In the genomic region with DNA sequence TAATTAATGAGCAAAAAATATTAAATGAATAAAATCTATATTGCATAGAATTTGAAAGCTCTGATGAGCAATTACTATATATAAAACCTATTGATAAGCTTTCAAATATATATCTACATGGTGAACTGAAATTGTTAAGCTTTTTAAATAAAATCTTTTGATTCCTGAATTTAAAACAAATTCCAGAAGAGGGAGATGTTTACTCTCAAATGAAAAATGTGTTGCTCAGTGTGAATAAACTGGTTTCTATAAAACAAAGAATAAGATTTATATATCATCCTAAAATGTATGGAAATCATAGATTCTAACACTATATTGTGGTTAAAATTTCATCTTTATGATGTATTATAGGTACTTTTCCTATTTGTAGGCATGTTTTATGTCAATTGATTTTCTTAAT, we compare ENCODE assay signal across 13 cellular contexts.
DNase-seq lines count a peak whose midpoint lies in the region; ATAC-seq and TF ChIP-seq lines count a peak whose summit lies in the region.
"Had no signal": no experiment of that assay in that cellular context is flagged by ENCODE, and none has a peak within 500 bp of the region (broad histone marks: within the 10 kb centered on the region; RNA-seq: fewer than 3 reads in every experiment).

No MANE protein-coding gene starts in this region.

- DNase-seq in COR-L47 (lab: John Stamatoyannopoulos, UW), result peak; percentile 19
- no peak for DNase-seq in MM.1S
- DNase-seq in astrocyte of the spinal cord (ENCODE audit: low read depth, low spot score), result peak; percentile 22
- no peak for DNase-seq in lower lobe of right lung
- no peak for DNase-seq in CD4-positive, alpha-beta memory T cell
- DNase-seq in nucleus accumbens (lab: John Stamatoyannopoulos, UW), result no peak
- no peak for DNase-seq in activated CD4-positive, CD25-positive, alpha-beta regulatory T cell treated with anti-CD3 and anti-CD28 coated beads, Interleukin-2, amount 50 U/mL, for 72 hours
- DNase-seq: activated CD4-positive, alpha-beta T cell treated with anti-CD3 and anti-CD28 coated beads for 1 hour; amygdala; C1 segment of cervical spinal cord; left colon; NCI-H1436 had no signal

- CTCF ChIA-PET in CD4-positive, alpha-beta memory T cell (lab: Charles Lee; ENCODE audit: partially characterized antibody), result no interaction called here

- H3K27ac Mint-ChIP-seq in CD4-positive, alpha-beta memory T cell, result no peak overlapping the region

- TF ChIP-seq CTCF in MM.1S (IDR thresholded peaks at IDR 0.05; ENCODE audit: low read length) (peak; percentile 12; the same call in 1 of the 2 replicates), astrocyte of the spinal cord (IDR thresholded peaks at IDR 0.05; ENCODE audit: low read depth, low read length) (no peak), lower lobe of right lung (IDR thresholded peaks at IDR 0.05) (peak; percentile 9)

- no peaks in the 10 kb centered on the region for H3K9me2 ChIP-seq in MM.1S (replicated peaks; ENCODE audit: insufficient read depth, low read length)

- in situ Hi-C loops in astrocyte of the spinal cord (cut with HindIII; ENCODE audit: low sequenced_read_pairs), result no loop called here

- peaks cover 0 to 5% (median 2%) of the 10 kb centered on the region in 8 donors for H3K9me3 Mint-ChIP-seq in CD4-positive, alpha-beta memory T cell

- H3K4me3 ChIP-seq in MM.1S (ENCODE audit: low read length) (no peak overlapping the region), astrocyte of the spinal cord (ENCODE audit: low read depth, low read length) (no peak overlapping the region), lower lobe of right lung (no peak overlapping the region)
- no peak overlapping the region for H3K4me3 ChIP-seq in CD4-positive, alpha-beta memory T cell (ENCODE audit: low read length in 2 of 2)

- H3K4me2 ChIP-seq in MM.1S (ENCODE audit: low read depth, low read length), result no peak overlapping the region

- no peak overlapping the region for H3K27ac ChIP-seq in MM.1S (ENCODE audit: low read length)
- no peak overlapping the region for H3K27ac ChIP-seq in lower lobe of right lung
- H3K27ac ChIP-seq in CD4-positive, alpha-beta memory T cell (ENCODE audit: low read depth, low read length), result no peak overlapping the region

- no peaks in the 10 kb centered on the region for H3K36me3 ChIP-seq in MM.1S (replicated peaks; ENCODE audit: insufficient read depth, low read length)
- no peaks in the 10 kb centered on the region for H3K36me3 ChIP-seq in lower lobe of right lung
- no peaks in the 10 kb centered on the region for H3K36me3 ChIP-seq in CD4-positive, alpha-beta memory T cell (ENCODE audit: insufficient read depth, low read length)

- intact Hi-C loops in lower lobe of right lung (cut with DNase I), result no loop called here
- intact Hi-C loops in CD4-positive, alpha-beta memory T cell (cut with micrococcal nuclease), result no loop called here

- H3K9ac ChIP-seq in MM.1S (ENCODE audit: low read length), result no peak overlapping the region

- no peaks in the 10 kb centered on the region for H3F3A ChIP-seq in MM.1S (ENCODE audit: insufficient read depth, low read length)

- ATAC-seq in lower lobe of right lung (no peak), GM18873 (IDR thresholded peaks at IDR 0.05; ENCODE audit: low FRiP score, unreplicated experiment) (no peak)
- ATAC-seq: left colon had no signal

- no peaks in the 10 kb centered on the region for H3K27me3 ChIP-seq in MM.1S (replicated peaks; ENCODE audit: insufficient read depth, low read length)
- H3K27me3 ChIP-seq in lower lobe of right lung (ENCODE audit: low read depth), result no peaks in the 10 kb centered on the region
- no peaks in the 10 kb centered on the region for H3K27me3 ChIP-seq in CD4-positive, alpha-beta memory T cell (ENCODE audit: insufficient read depth, low read length)

- H4K20me1 ChIP-seq in MM.1S (ENCODE audit: insufficient read depth, low read length), result no peaks in the 10 kb centered on the region

- POLR2A ChIA-PET in CD4-positive, alpha-beta memory T cell (lab: Charles Lee; ENCODE audit: partially characterized antibody), result no interaction called here

- H3K79me2 ChIP-seq in MM.1S (ENCODE audit: low read length), result no peaks in the 10 kb centered on the region

- no peak overlapping the region for H2AFZ ChIP-seq in MM.1S (ENCODE audit: low read length)

- no peak overlapping the region for H3K4me3 Mint-ChIP-seq in CD4-positive, alpha-beta memory T cell

- H3K27me3 Mint-ChIP-seq in CD4-positive, alpha-beta memory T cell, result no peaks in the 10 kb centered on the region

- H3K9me3 ChIP-seq in MM.1S (replicated peaks; ENCODE audit: insufficient read depth, low read length) (no peaks in the 10 kb centered on the region), lower lobe of right lung (no peaks in the 10 kb centered on the region)
- H3K9me3 ChIP-seq in CD4-positive, alpha-beta memory T cell (ENCODE audit: control insufficient read depth in 1 of 2, low read length in 2 of 2), result no peaks in the 10 kb centered on the region

- no peaks in the 10 kb centered on the region for H3K4me1 ChIP-seq in MM.1S (ENCODE audit: low read length)
- no peaks in the 10 kb centered on the region for H3K4me1 ChIP-seq in lower lobe of right lung
- H3K4me1 ChIP-seq in CD4-positive, alpha-beta memory T cell (ENCODE audit: insufficient read depth, low read length), result no peaks in the 10 kb centered on the region

- H3K4me1 Mint-ChIP-seq in CD4-positive, alpha-beta memory T cell, result no peaks in the 10 kb centered on the region

- H3K36me3 Mint-ChIP-seq in CD4-positive, alpha-beta memory T cell, result no peaks in the 10 kb centered on the region

Comparison
In these comparisons a context has a peak if more than half of its experiments do, and no peak if none do; other contexts are left out.
1. DNase-seq: peak in COR-L47 (single experiment) and astrocyte of the spinal cord (single experiment); none in MM.1S (single experiment), lower lobe of right lung (single experiment), CD4-positive, alpha-beta memory T cell (0 of 5), nucleus accumbens (0 of 56) and activated CD4-positive, CD25-positive, alpha-beta regulatory T cell treated with anti-CD3 and anti-CD28 coated beads, Interleukin-2, amount 50 U/mL, for 72 hours (single experiment).